25 cellular contexts compared by ENCODE assay signal in the genomic region with DNA sequence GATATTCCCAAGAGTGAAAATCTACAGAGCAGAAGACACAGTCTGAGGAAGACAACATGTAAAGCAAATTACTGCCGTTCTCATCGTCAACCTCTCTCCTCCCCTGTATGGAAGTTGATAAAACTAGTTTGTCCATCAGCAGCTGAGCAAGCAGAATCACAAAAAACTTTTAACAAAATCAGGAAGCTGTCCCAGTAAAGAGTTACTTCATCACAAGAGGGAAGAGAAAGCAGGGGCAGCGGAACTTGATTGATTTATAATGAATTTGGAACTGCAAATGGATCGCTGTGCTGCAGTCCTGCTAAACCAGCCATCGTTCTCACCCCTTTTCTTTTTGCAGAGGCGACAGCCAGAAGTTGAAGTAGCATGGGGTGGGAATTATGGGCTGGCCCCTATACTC.
"Had no signal": no experiment of that assay in that cellular context is flagged by ENCODE, and none has a peak within 500 bp of the region (broad histone marks: within the 10 kb centered on the region; RNA-seq: fewer than 3 reads in every experiment).

No MANE protein-coding gene starts in this region.

- H3K4me3 ChIP-seq: body of pancreas, cardiac muscle cell, mucosa of descending colon, upper lobe of right lung had no signal

- H3K27me3 ChIP-seq: body of pancreas, cardiac muscle cell, upper lobe of right lung had no signal

- DNase-seq: activated CD4-positive, alpha-beta T cell treated with anti-CD3 and anti-CD28 coated beads for 1 hour; activated CD4-positive, alpha-beta T cell treated with anti-CD3 and anti-CD28 coated beads, Interleukin-2, amount 50 U/mL, for 1 hour; activated CD8-positive, alpha-beta T cell treated with anti-CD3 and anti-CD28 coated beads, Interleukin-2, amount 10 ng/mL, durations not matched to agents 7 days and 5 days; activated gamma-delta T cell; activated naive CD4-positive, alpha-beta T cell treated with anti-CD3 and anti-CD28 coated beads, Interleukin-2, amount 50 U/mL, for 16 hours; anterior cingulate cortex; dermis blood vessel endothelial cell; effector CD8-positive, alpha-beta T cell; erythroblast; foreskin fibroblast; kidney glomerular epithelial cell; left ventricle myocardium superior; mesenchymal stem cell; mucosa of descending colon; nephron progenitor cell; nucleus accumbens; posterior cingulate gyrus; small intestine; stimulated activated CD4-positive, alpha-beta T cell treated with anti-CD3 and anti-CD28 coated beads, Interleukin-4, amount 100 ng/mL, for 1 hour; stimulated activated naive CD4-positive, alpha-beta T cell; T-cell; upper lobe of right lung had no signal

- H3K9me3 ChIP-seq: body of pancreas, mucosa of descending colon, upper lobe of right lung had no signal

- H3K36me3 ChIP-seq: cardiac muscle cell, upper lobe of right lung had no signal

- ATAC-seq: activated CD8-positive, alpha-beta T cell treated with anti-CD3 and anti-CD28 coated beads, Interleukin-2, amount 10 ng/mL, durations not matched to agents 7 days and 5 days; body of pancreas; left ventricle myocardium superior; mucosa of descending colon; sciatic nerve; T-cell; upper lobe of right lung had no signal

- H3K27ac ChIP-seq: cardiac muscle cell, upper lobe of right lung had no signal
